Comparison of ENCODE assay signal across 11 cellular contexts in genomic region chr1:26277261-26277661, GRCh38. TPM values are rescaled to one million over a fixed set of nuclear protein-coding genes. Genes with fewer than 3 reads are reported as not detected.
DNase-seq lines count a peak whose midpoint lies in the region; ATAC-seq, FAIRE-seq and TF ChIP-seq lines count a peak whose summit lies in the region.
"Had no signal": no experiment of that assay in that cellular context is flagged by ENCODE, and none has a peak within 500 bp of the region (broad histone marks: within the 10 kb centered on the region; RNA-seq: fewer than 3 reads in every experiment).

No MANE protein-coding gene starts in this region.

- no peaks in the 10 kb centered on the region for H3K9me2 ChIP-seq in PC-3 (replicated peaks; ENCODE audit: low read length)

- H3K27me3 ChIP-seq in AG04450 (ENCODE audit: control insufficient read depth, insufficient read depth, low read length) (no peaks in the 10 kb centered on the region), PC-3 (ENCODE audit: low read length) (no peaks in the 10 kb centered on the region), pancreas (no peaks in the 10 kb centered on the region)

- H3K9me3 Mint-ChIP-seq in effector memory CD8-positive, alpha-beta T cell: no peaks in the 10 kb centered on the region
- H3K9me3 Mint-ChIP-seq: WTC11 had no signal

- DNase-seq in AG04450 (ENCODE audit: low read depth, low spot score): no peak
- peak; percentile 13 for DNase-seq in PC-3
- no peak for DNase-seq in effector memory CD8-positive, alpha-beta T cell
- peak in 3 of 6 donors; percentile 39 to 50 (median 46) for DNase-seq in pancreas
- DNase-seq in kidney glomerular epithelial cell (lab: John Stamatoyannopoulos, UW): no peak
- DNase-seq in NCI-H1436 treated with DMSO at 0.1 percent for 48 hours (lab: John Stamatoyannopoulos, UW): no peak
- DNase-seq in NCI-H1436 (lab: John Stamatoyannopoulos, UW): no peak
- DNase-seq in iPS-NIHi11 (ENCODE audit: low spot score): no peak
- DNase-seq: DMS79, KBM-7 had no signal

- peaks cover 38% of the 10 kb centered on the region for H3F3A ChIP-seq in PC-3 (ENCODE audit: low read length, unreplicated experiment)

- H3K4me3 ChIP-seq in AG04450 (ENCODE audit: low read depth, low read length) (no peak overlapping the region), PC-3 (ENCODE audit: low read length) (no peak overlapping the region), pancreas (no peak overlapping the region)

- H3K4me2 ChIP-seq in PC-3 (ENCODE audit: low read length): peak overlapping the region; percentile 73

- no TSS peak for BruUV-seq in PC-3 (replicated peaks; lab: Mats Ljungman, UMichigan)

- POLR2A ChIA-PET in AG04450 (lab: Yijun Ruan, JAX): no interaction called here
- POLR2A ChIA-PET in PC-3 (lab: Charles Lee; ENCODE audit: unreplicated experiment): no interaction called here

- no peaks in the 10 kb centered on the region for H3K27me3 Mint-ChIP-seq in effector memory CD8-positive, alpha-beta T cell

- H3K4me1 Mint-ChIP-seq in effector memory CD8-positive, alpha-beta T cell (ENCODE audit: low read depth in 2 of 2): peaks cover 57 to 60% of the 10 kb centered on the region in 2 donors

- H3K36me3 ChIP-seq in PC-3 (ENCODE audit: low read depth, low read length): peaks cover 39% of the 10 kb centered on the region
- no peaks in the 10 kb centered on the region for H3K36me3 ChIP-seq in pancreas

- H3K4me1 ChIP-seq in PC-3 (ENCODE audit: insufficient read depth, low read length): peaks cover 75% of the 10 kb centered on the region
- H3K4me1 ChIP-seq in pancreas: peaks cover 33 to 53% (median 36%) of the 10 kb centered on the region in 3 donors

- H3K9ac ChIP-seq in PC-3 (ENCODE audit: low read length): peak overlapping the region; percentile 75

- TF ChIP-seq CTCF in AG04450 (IDR thresholded peaks at IDR 0.05; ENCODE audit: low read depth, low read length): no peak
- no peak for TF ChIP-seq CTCF in PC-3 (conservative IDR thresholded peaks at IDR 0.05; ENCODE audit: low read depth, low read length)
- no peak for TF ChIP-seq CTCF in pancreas (IDR thresholded peaks at IDR 0.05)

- H3K27ac Mint-ChIP-seq in effector memory CD8-positive, alpha-beta T cell: peak overlapping the region; percentile 86 to 94
- H3K27ac Mint-ChIP-seq: WTC11 had no signal

- no peak for FAIRE-seq in pancreas (lab: Jason Lieb, UNC)

- intact Hi-C loops in PC-3 (cut with micrococcal nuclease): loop anchor here (2.0 kb wide), 1 partner anchor 108 kb away; the partner anchor contains the start of genes C1orf232 and ZNF593
- intact Hi-C loops in pancreas (cut with DNase I): loop anchor here in 1 of 3 donors (5.0 kb wide), 1 partner anchor 40 kb away; the partner anchor contains the start of gene CD52

- peak overlapping the region; percentile 46 to 90 for H3K4me3 Mint-ChIP-seq in effector memory CD8-positive, alpha-beta T cell
- H3K4me3 Mint-ChIP-seq: WTC11 had no signal

- ATAC-seq in PC-3 (no peak), pancreas (peak; percentile 15 to 52 (median 36))
- ATAC-seq in effector memory CD8-positive, alpha-beta T cell (replicated peaks): no peak
- ATAC-seq: WTC11 had no signal

- CTCF ChIA-PET in AG04450 (lab: Charles Lee): interaction anchor here (0.6 to 5.7 kb wide), 6 partner anchors 9 to 139 kb away, joined by 3 to 62 read pairs (median 5); partner anchors contain the start of gene ZNF593
- CTCF ChIA-PET in PC-3 (lab: Charles Lee): no interaction called here

- WGBS in pancreas, 2 donors: 14 to 16% methylated on average over 3 of the region's 3 CpGs

- no peak overlapping the region for H2AFZ ChIP-seq in PC-3 (ENCODE audit: low read length)

- no peaks in the 10 kb centered on the region; the same call in 1 of the 2 replicates for H3K9me3 ChIP-seq in AG04450 (ENCODE audit: control insufficient read depth, insufficient read depth, low read length)
- H3K9me3 ChIP-seq in PC-3 (ENCODE audit: low read length): no peaks in the 10 kb centered on the region
- no peaks in the 10 kb centered on the region for H3K9me3 ChIP-seq in pancreas

- H3K79me2 ChIP-seq in PC-3 (ENCODE audit: low read length): peaks cover 30% of the 10 kb centered on the region

- peaks cover 29% of the 10 kb centered on the region for H3K36me3 Mint-ChIP-seq in effector memory CD8-positive, alpha-beta T cell (ENCODE audit: insufficient read depth)

- peak overlapping the region; percentile 39 for H3K27ac ChIP-seq in AG04450 (ENCODE audit: low read depth, low read length)
- peak overlapping the region; percentile 99 for H3K27ac ChIP-seq in PC-3 (ENCODE audit: low read length)
- H3K27ac ChIP-seq in pancreas: peak overlapping the region; percentile 62 to 93 (median 89)

- H4K20me1 ChIP-seq in PC-3 (ENCODE audit: low read length): peaks cover 9% of the 10 kb centered on the region; the same call in 1 of the 2 replicates

RNA-seq across cellular contexts. Expression of gene SH3BGRL3, which starts 2.6 kb away (rescaled TPM):
- 307 and 326 TPM in 2 replicates for polyA plus RNA-seq in AG04450 (2011; rRNA removed)
- 461 and 520 TPM in 2 replicates for polyA minus RNA-seq in AG04450 (2011; rRNA and poly(A)+ RNA removed)
- 181 and 193 TPM in 2 replicates for total RNA-seq in PC-3 (2014; rRNA removed)
- total RNA-seq in pancreas: 10 to 100 TPM; 29.1 to 84.2 (median 48.8) TPM
- polyA plus RNA-seq in pancreas: 100 to 1,000 TPM in 1 of 2 donors, 10 to 100 TPM in 1; 61.0 to 109 TPM

RNA-seq across cellular contexts. Expression of gene UBXN11, which starts 29.2 kb away (rescaled TPM):
- polyA plus RNA-seq in AG04450 (2011; rRNA removed): 6.1 and 7.0 TPM in 2 replicates
- 8.5 and 9.8 TPM in 2 replicates for polyA minus RNA-seq in AG04450 (2011; rRNA and poly(A)+ RNA removed)
- total RNA-seq in PC-3 (2014; rRNA removed): 19.4 and 24.6 TPM in 2 replicates
- total RNA-seq in pancreas: 10 to 100 TPM in 4 of 6 donors, 1 to 10 TPM in 2; 8.7 to 15.9 (median 11.5) TPM
- 10 to 100 TPM; 44.0 to 61.6 TPM for polyA plus RNA-seq in pancreas

RNA-seq across cellular contexts. Expression of gene CD52, which starts 40.5 kb away (rescaled TPM):
- polyA plus RNA-seq in AG04450 (2011; rRNA removed): not detected in 2 replicates
- not detected in 2 replicates for polyA minus RNA-seq in AG04450 (2011; rRNA and poly(A)+ RNA removed)
- total RNA-seq in PC-3 (2014; rRNA removed): not detected in 2 replicates
- total RNA-seq in pancreas: 10 to 100 TPM in 1 of 6 donors, 1 to 10 TPM in 4, under 1 TPM in 1; 0.98 to 13.0 (median 2.5) TPM
- 1 to 10 TPM; 4.0 to 4.3 TPM for polyA plus RNA-seq in pancreas

RNA-seq across cellular contexts. Expression of gene CEP85, which starts 43.3 kb away (rescaled TPM):
- polyA plus RNA-seq in AG04450 (2011; rRNA removed) (5.7 and 5.8 TPM in 2 replicates), pancreas (1 to 10 TPM; 2.9 to 5.6 TPM)
- 7.5 and 8.2 TPM in 2 replicates for polyA minus RNA-seq in AG04450 (2011; rRNA and poly(A)+ RNA removed)
- total RNA-seq in PC-3 (2014; rRNA removed) (30.6 and 30.8 TPM in 2 replicates), pancreas (1 to 10 TPM; 2.7 to 6.6 (median 3.7) TPM)

Comparison
In these comparisons a context has a peak if more than half of its experiments do, and no peak if none do; other contexts are left out.
1. H3K27ac ChIP-seq: peak in every context shown above with its lines; median percentile 99 in PC-3; 89 in pancreas; 39 in AG04450.
2. ATAC-seq: peak in pancreas (4 of 4); none in PC-3 (single experiment) and effector memory CD8-positive, alpha-beta T cell (single experiment).